In the genomic region with DNA sequence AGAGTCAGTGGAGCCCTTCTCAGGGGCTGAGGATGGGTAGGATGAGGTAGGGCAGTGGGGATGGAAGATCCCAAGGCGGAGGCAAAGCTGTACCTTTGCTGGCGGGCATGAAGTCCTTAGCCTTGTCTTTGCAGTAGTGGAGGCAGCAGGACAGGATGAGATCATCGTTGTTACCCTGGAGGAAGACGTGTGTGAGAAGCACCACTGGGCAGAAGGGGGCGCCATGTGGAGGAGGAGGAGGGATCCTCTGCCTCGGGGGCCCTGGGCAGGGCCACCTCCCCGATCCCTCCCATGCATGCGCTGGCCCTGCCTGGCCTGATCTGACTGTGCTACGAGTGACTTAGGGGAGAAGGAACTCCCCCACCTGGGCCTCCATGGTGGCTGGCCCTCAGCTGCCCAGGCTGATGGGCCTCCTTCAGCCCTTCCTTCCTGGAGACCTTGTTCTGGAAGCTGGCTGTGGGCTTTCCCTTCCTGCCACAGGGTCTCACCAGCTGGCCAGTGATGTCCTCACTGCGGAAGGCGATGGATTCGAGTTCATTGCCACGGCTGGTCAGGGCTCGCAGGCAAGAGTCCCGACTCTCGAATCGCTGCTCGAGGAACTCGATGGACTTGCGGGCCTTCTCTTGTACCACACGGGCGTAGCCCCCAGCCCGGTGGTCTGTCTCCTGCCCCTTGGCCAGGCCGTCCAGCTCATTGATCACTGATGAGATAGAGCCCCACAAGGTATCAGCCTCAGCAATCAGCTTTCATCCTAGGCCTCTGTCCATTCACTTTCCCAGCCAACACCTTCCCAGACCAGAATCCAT, we compare ENCODE assay signal across 8 cellular contexts. TPM values are rescaled to one million over a fixed set of nuclear protein-coding genes. Genes with fewer than 3 reads are reported as not detected.
DNase-seq lines count a peak whose midpoint lies in the region; ATAC-seq, FAIRE-seq and TF ChIP-seq lines count a peak whose summit lies in the region.

No MANE protein-coding gene starts in this region.

- H3K36me3 Mint-ChIP-seq in activated naive CD8-positive, alpha-beta T cell treated with anti-CD3 and anti-CD28 coated beads for 36 hours, result peaks cover 67% of the 10 kb centered on the region

- H3K4me3 ChIP-seq in kidney (ENCODE audit: low read length in 2 of 2), result no peak overlapping the region

- no peaks in the 10 kb centered on the region for H3K9me3 Mint-ChIP-seq in activated naive CD8-positive, alpha-beta T cell treated with anti-CD3 and anti-CD28 coated beads for 36 hours

- H3K4me1 ChIP-seq in kidney (ENCODE audit: control insufficient read depth in 1 of 2, insufficient read depth in 1 of 2, low read depth in 1 of 2, low read length in 2 of 2), result peaks cover 0 to 16% of the 10 kb centered on the region in 2 donors

- peaks cover 35% of the 10 kb centered on the region for H3K4me1 Mint-ChIP-seq in activated naive CD8-positive, alpha-beta T cell treated with anti-CD3 and anti-CD28 coated beads for 36 hours

- H3K9me3 ChIP-seq in kidney (ENCODE audit: control insufficient read depth in 1 of 2, low read length in 2 of 2), result no peaks in the 10 kb centered on the region

- FAIRE-seq in kidney (lab: Jason Lieb, UNC), result no peak

- H3K9ac ChIP-seq in kidney (ENCODE audit: low read length in 2 of 2), result no peak overlapping the region

- H3K4me3 Mint-ChIP-seq in activated naive CD8-positive, alpha-beta T cell treated with anti-CD3 and anti-CD28 coated beads for 36 hours, result no peak overlapping the region

- ATAC-seq in HG02588 (IDR thresholded peaks at IDR 0.05; ENCODE audit: unreplicated experiment), result no peak

- H3K36me3 ChIP-seq in kidney (ENCODE audit: control insufficient read depth in 1 of 2, insufficient read depth in 2 of 2, low read length in 2 of 2), result peaks cover 0 to 6% of the 10 kb centered on the region in 2 donors

- no peak overlapping the region for H3K27ac Mint-ChIP-seq in activated naive CD8-positive, alpha-beta T cell treated with anti-CD3 and anti-CD28 coated beads for 36 hours

- H3K27me3 Mint-ChIP-seq in activated naive CD8-positive, alpha-beta T cell treated with anti-CD3 and anti-CD28 coated beads for 36 hours, result peaks cover 5% of the 10 kb centered on the region

- TF ChIP-seq CTCF in kidney (IDR thresholded peaks at IDR 0.05; ENCODE audit: borderline replicate concordance, extremely low read depth, insufficient read depth), result no peak

- DNase-seq in GM03348 (ENCODE audit: low spot score) (peak; percentile 74), NCI-H1930 (lab: John Stamatoyannopoulos, UW) (peak; percentile 15), kidney (peak; percentile 84), NCI-H187 (lab: John Stamatoyannopoulos, UW) (no peak), SKM-1 treated with dmso at 0.1 percent for 144 hours (lab: John Stamatoyannopoulos, UW; ENCODE audit: unreplicated experiment) (no peak)
- DNase-seq in activated naive CD8-positive, alpha-beta T cell treated with anti-CD3 and anti-CD28 coated beads for 36 hours, result peak; percentile 73
- DNase-seq in stimulated activated naive CD4-positive, alpha-beta T cell (lab: John Stamatoyannopoulos, UW), result peak in 4 of 6 experiments; percentile 7 to 23 (median 14)

- peak overlapping the region; percentile 29 to 59 for H3K27ac ChIP-seq in kidney (ENCODE audit: low read depth in 2 of 2, low read length in 2 of 2)

- intact Hi-C loops in kidney (cut with DNase I), result no loop called here

RNA-seq across cellular contexts. Expression of gene HIC1, which starts 10.3 kb away (rescaled TPM):
- total RNA-seq in activated naive CD8-positive, alpha-beta T cell treated with anti-CD3 and anti-CD28 coated beads for 36 hours, result 10 to 100 TPM; 36.7 to 37.8 TPM
- total RNA-seq in kidney, result 13.0 TPM
- polyA plus RNA-seq in kidney (ENCODE audit: insufficient read depth, low read depth, low replicate concordance), result 2.7 TPM

RNA-seq across cellular contexts. Expression of gene OVCA2, which starts 23.4 kb away (rescaled TPM):
- 10 to 100 TPM; 38.4 to 39.0 TPM for total RNA-seq in activated naive CD8-positive, alpha-beta T cell treated with anti-CD3 and anti-CD28 coated beads for 36 hours
- 22.9 TPM for total RNA-seq in kidney
- polyA plus RNA-seq in kidney (ENCODE audit: insufficient read depth, low read depth, low replicate concordance), result 63.6 TPM

RNA-seq across cellular contexts. Expression of gene DPH1, which starts 35.2 kb away (rescaled TPM):
- total RNA-seq in activated naive CD8-positive, alpha-beta T cell treated with anti-CD3 and anti-CD28 coated beads for 36 hours, result 10 to 100 TPM; 34.7 to 35.3 TPM
- 49.4 TPM for total RNA-seq in kidney
- polyA plus RNA-seq in kidney (ENCODE audit: insufficient read depth, low read depth, low replicate concordance), result 23.3 TPM

RNA-seq across cellular contexts. Expression of gene RTN4RL1, which starts 40.0 kb away (rescaled TPM):
- under 1 TPM; 0.64 to 0.80 TPM for total RNA-seq in activated naive CD8-positive, alpha-beta T cell treated with anti-CD3 and anti-CD28 coated beads for 36 hours
- 10.7 TPM for total RNA-seq in kidney
- polyA plus RNA-seq in kidney (ENCODE audit: insufficient read depth, low read depth, low replicate concordance), result 2.0 TPM

Comparison
In these comparisons a context has a peak if more than half of its experiments do, and no peak if none do; other contexts are left out.
1. DNase-seq: peak in GM03348 (single experiment), NCI-H1930 (2 of 2), activated naive CD8-positive, alpha-beta T cell treated with anti-CD3 and anti-CD28 coated beads for 36 hours (single experiment), kidney (single experiment) and stimulated activated naive CD4-positive, alpha-beta T cell (4 of 6); none in NCI-H187 (0 of 2) and SKM-1 treated with dmso at 0.1 percent for 144 hours (single experiment).